2 cellular contexts compared by ENCODE assay signal in the genomic region with DNA sequence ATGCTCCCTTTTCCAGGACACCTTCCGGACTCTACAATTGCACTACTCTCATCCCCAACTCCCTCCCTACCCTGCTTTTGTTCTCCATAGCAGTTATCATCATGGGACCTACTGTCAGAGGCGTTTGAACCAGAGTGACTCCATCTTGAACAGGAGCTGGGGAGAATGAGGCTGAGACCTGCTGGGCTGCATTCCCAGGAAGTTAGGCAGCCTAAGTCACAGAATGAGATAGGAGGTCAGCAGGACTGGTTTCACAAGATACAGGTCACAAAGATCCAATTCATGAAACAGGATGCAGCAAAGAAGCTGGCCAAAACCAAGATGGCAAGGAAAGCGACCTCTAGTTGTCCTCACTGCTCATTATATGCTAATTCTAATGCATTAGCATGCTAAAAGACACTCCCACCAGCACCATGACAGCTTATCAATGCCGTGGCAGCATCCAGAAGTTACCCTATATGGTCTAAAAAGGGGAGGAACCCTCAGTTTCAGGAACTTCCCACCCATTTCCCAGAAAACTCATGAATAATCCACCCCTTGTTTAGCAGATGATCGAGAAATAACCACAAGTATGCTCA.
A peak's percentile ranks its signal among the peaks of the same experiment; 100 is the strongest.
TF ChIP-seq lines count a peak whose summit lies in the region.

No MANE protein-coding gene starts in this region.

TF ChIP-seq in HepG2, 621 proteins besides CTCF, POLR2A, EP300 and RAD21 (continues in another document):
- TF ChIP-seq NKX3-1 (CRISPR knock-in tag; IDR thresholded peaks at IDR 0.05) (no peak), KDM1A (CRISPR knock-in tag; IDR thresholded peaks at IDR 0.05) (0 out of 2 replicates have a peak, but pooled peaks have one; percentile 16), GATAD2A (CRISPR knock-in tag; IDR thresholded peaks at IDR 0.05) (0 out of 2 replicates have a peak, but pooled peaks have one; percentile 15), CHD2 (IDR thresholded peaks at IDR 0.05; ENCODE audit: low read depth, low read length) (no peak), ZNF382 (CRISPR knock-in tag; IDR thresholded peaks at IDR 0.05; ENCODE audit: borderline replicate concordance) (no peak), CREM (IDR thresholded peaks at IDR 0.05) (no peak), CREM (CRISPR knock-in tag; IDR thresholded peaks at IDR 0.05) (no peak), ZNF766 (CRISPR knock-in tag; IDR thresholded peaks at IDR 0.05; ENCODE audit: borderline replicate concordance) (no peak), ZNF629 (CRISPR knock-in tag; conservative IDR thresholded peaks at IDR 0.05) (0 out of 2 replicates have a peak, but pooled peaks have one; percentile 3), BORCS8-MEF2B (CRISPR knock-in tag; IDR thresholded peaks at IDR 0.05) (peak; percentile 36; the same call in 1 of the 2 replicates), CBX2 (IDR thresholded peaks at IDR 0.05; ENCODE audit: low read depth, low read length) (no peak), CBX2 (CRISPR knock-in tag; IDR thresholded peaks at IDR 0.05; ENCODE audit: low read depth) (no peak), TARDBP (CRISPR knock-in tag; IDR thresholded peaks at IDR 0.05) (peak; percentile 61; the same call in 1 of the 2 replicates), MATR3 (CRISPR knock-in tag; IDR thresholded peaks at IDR 0.05) (no peak), SMAD1 (CRISPR knock-in tag; IDR thresholded peaks at IDR 0.05; ENCODE audit: borderline replicate concordance, low read depth) (no peak), ZNF792 (CRISPR knock-in tag; IDR thresholded peaks at IDR 0.05) (peak; percentile 100), KDM5A (IDR thresholded peaks at IDR 0.05; ENCODE audit: borderline replicate concordance, low read length) (no peak), TOE1 (CRISPR knock-in tag; IDR thresholded peaks at IDR 0.05) (no peak)
- TF ChIP-seq, protein P1, sequence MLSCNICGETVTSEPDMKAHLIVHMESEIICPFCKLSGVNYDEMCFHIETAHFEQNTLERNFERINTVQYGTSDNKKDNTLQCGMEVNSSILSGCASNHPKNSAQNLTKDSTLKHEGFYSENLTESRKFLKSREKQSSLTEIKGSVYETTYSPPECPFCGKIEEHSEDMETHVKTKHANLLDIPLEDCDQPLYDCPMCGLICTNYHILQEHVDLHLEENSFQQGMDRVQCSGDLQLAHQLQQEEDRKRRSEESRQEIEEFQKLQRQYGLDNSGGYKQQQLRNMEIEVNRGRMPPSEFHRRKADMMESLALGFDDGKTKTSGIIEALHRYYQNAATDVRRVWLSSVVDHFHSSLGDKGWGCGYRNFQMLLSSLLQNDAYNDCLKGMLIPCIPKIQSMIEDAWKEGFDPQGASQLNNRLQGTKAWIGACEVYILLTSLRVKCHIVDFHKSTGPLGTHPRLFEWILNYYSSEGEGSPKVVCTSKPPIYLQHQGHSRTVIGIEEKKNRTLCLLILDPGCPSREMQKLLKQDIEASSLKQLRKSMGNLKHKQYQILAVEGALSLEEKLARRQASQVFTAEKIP (CRISPR knock-in tag; IDR thresholded peaks at IDR 0.05; ENCODE audit: borderline replicate concordance): no peak
- TF ChIP-seq, protein P2, sequence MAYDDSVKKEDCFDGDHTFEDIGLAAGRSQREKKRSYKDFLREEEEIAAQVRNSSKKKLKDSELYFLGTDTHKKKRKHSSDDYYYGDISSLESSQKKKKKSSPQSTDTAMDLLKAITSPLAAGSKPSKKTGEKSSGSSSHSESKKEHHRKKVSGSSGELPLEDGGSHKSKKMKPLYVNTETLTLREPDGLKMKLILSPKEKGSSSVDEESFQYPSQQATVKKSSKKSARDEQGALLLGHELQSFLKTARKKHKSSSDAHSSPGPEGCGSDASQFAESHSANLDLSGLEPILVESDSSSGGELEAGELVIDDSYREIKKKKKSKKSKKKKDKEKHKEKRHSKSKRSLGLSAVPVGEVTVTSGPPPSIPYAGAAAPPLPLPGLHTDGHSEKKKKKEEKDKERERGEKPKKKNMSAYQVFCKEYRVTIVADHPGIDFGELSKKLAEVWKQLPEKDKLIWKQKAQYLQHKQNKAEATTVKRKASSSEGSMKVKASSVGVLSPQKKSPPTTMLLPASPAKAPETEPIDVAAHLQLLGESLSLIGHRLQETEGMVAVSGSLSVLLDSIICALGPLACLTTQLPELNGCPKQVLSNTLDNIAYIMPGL (CRISPR knock-in tag; IDR thresholded peaks at IDR 0.05; ENCODE audit: borderline replicate concordance in 1 of 2, low read depth in 1 of 2): 0 out of 4 replicates have a peak, but pooled peaks of 1 of the 2 experiments have one; percentile 3
- TF ChIP-seq, protein P3, sequence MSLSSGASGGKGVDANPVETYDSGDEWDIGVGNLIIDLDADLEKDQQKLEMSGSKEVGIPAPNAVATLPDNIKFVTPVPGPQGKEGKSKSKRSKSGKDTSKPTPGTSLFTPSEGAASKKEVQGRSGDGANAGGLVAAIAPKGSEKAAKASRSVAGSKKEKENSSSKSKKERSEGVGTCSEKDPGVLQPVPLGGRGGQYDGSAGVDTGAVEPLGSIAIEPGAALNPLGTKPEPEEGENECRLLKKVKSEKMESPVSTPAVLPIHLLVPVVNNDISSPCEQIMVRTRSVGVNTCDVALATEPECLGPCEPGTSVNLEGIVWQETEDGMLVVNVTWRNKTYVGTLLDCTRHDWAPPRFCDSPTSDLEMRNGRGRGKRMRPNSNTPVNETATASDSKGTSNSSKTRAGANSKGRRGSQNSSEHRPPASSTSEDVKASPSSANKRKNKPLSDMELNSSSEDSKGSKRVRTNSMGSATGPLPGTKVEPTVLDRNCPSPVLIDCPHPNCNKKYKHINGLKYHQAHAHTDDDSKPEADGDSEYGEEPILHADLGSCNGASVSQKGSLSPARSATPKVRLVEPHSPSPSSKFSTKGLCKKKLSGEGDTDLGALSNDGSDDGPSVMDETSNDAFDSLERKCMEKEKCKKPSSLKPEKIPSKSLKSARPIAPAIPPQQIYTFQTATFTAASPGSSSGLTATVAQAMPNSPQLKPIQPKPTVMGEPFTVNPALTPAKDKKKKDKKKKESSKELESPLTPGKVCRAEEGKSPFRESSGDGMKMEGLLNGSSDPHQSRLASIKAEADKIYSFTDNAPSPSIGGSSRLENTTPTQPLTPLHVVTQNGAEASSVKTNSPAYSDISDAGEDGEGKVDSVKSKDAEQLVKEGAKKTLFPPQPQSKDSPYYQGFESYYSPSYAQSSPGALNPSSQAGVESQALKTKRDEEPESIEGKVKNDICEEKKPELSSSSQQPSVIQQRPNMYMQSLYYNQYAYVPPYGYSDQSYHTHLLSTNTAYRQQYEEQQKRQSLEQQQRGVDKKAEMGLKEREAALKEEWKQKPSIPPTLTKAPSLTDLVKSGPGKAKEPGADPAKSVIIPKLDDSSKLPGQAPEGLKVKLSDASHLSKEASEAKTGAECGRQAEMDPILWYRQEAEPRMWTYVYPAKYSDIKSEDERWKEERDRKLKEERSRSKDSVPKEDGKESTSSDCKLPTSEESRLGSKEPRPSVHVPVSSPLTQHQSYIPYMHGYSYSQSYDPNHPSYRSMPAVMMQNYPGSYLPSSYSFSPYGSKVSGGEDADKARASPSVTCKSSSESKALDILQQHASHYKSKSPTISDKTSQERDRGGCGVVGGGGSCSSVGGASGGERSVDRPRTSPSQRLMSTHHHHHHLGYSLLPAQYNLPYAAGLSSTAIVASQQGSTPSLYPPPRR (CRISPR knock-in tag; IDR thresholded peaks at IDR 0.05; ENCODE audit: borderline replicate concordance): no peak

TF ChIP-seq in GM12891, 5 proteins besides CTCF, POLR2A, EP300 and RAD21:
- TF ChIP-seq SPI1 (IDR thresholded peaks at IDR 0.05; ENCODE audit: low read depth, low read length) (no peak), POU2F2 (IDR thresholded peaks at IDR 0.05; ENCODE audit: low read depth, low read length) (no peak), POLR2AphosphoS5 (IDR thresholded peaks at IDR 0.05; ENCODE audit: low read depth, low read length) (no peak), TAF1 (IDR thresholded peaks at IDR 0.05; ENCODE audit: low read depth, low read length) (no peak)
